ENCODE assay signal across 8 cellular contexts in genomic region chr4:108172780-108173598, GRCh38. TPM values are rescaled to one million over a fixed set of nuclear protein-coding genes. Genes with fewer than 3 reads are reported as not detected.
DNase-seq lines count a peak whose midpoint lies in the region; ATAC-seq, FAIRE-seq and TF ChIP-seq lines count a peak whose summit lies in the region.

No MANE protein-coding gene starts in this region.

- H4K20me1 ChIP-seq in endothelial cell of umbilical vein (replicated peaks; ENCODE audit: control insufficient read depth, extremely low read depth, insufficient read depth, low read length), result peaks cover 4% of the 10 kb centered on the region

- no peaks in the 10 kb centered on the region for H3K9me1 ChIP-seq in endothelial cell of umbilical vein (replicated peaks; ENCODE audit: control insufficient read depth, extremely low read depth, insufficient read depth, low read length)

- peak overlapping the region; percentile 49 for H2AFZ ChIP-seq in endothelial cell of umbilical vein (ENCODE audit: low read depth, low read length)

- H3K9ac ChIP-seq in endothelial cell of umbilical vein (replicated peaks; ENCODE audit: extremely low read depth, insufficient read depth, low read length), result peak overlapping the region; percentile 14
- no peak overlapping the region for H3K9ac ChIP-seq in mucosa of stomach (ENCODE audit: low read length)

- BruUV-seq in endothelial cell of umbilical vein (replicated peaks; lab: Mats Ljungman, UMichigan), result no TSS peak

- H3K79me2 ChIP-seq in endothelial cell of umbilical vein (ENCODE audit: control insufficient read depth, insufficient read depth, low read length), result no peaks in the 10 kb centered on the region

- FAIRE-seq in endothelial cell of umbilical vein (lab: Jason Lieb, UNC) (peak; percentile 31), D721Med (lab: Jason Lieb, UNC) (no peak)

- H3K27me3 Mint-ChIP-seq in activated CD8-positive, alpha-beta T cell treated with anti-CD3 and anti-CD28 coated beads for 36 hours, result peaks cover 7% of the 10 kb centered on the region
- peaks cover 11% of the 10 kb centered on the region for H3K27me3 Mint-ChIP-seq in stimulated activated naive CD8-positive, alpha-beta T cell treated with anti-CD3 and anti-CD28 coated beads, Interleukin-15, Interleukin-2, amounts not matched to agents 100 ng/mL and 50 ng/mL, for 24 hours

- peak overlapping the region; percentile 95 for H3K27ac Mint-ChIP-seq in activated CD8-positive, alpha-beta T cell treated with anti-CD3 and anti-CD28 coated beads for 36 hours
- H3K27ac Mint-ChIP-seq in stimulated activated naive CD8-positive, alpha-beta T cell treated with anti-CD3 and anti-CD28 coated beads, Interleukin-15, Interleukin-2, amounts not matched to agents 100 ng/mL and 50 ng/mL, for 24 hours, result peak overlapping the region; percentile 88

- H3K4me3 ChIP-seq in endothelial cell of umbilical vein (replicated peaks in 1 of 3; ENCODE audit: insufficient read depth in 1 of 3, low read depth in 1 of 3, low read length in 3 of 3) (peak overlapping the region; percentile 38 to 50 (median 49)), mucosa of stomach (ENCODE audit: low read length) (peak overlapping the region; percentile 14)

- dilution Hi-C loops in endothelial cell of umbilical vein (cut with MboI; ENCODE audit: extremely low pct_ligation_motif_present, low sequenced_read_pairs), result no loop called here

- peaks cover 20% of the 10 kb centered on the region for H3K36me3 Mint-ChIP-seq in activated CD8-positive, alpha-beta T cell treated with anti-CD3 and anti-CD28 coated beads for 36 hours (ENCODE audit: low read depth)
- peaks cover 5% of the 10 kb centered on the region for H3K36me3 Mint-ChIP-seq in stimulated activated naive CD8-positive, alpha-beta T cell treated with anti-CD3 and anti-CD28 coated beads, Interleukin-15, Interleukin-2, amounts not matched to agents 100 ng/mL and 50 ng/mL, for 24 hours (ENCODE audit: low read depth)

- intact Hi-C loops in activated CD8-positive, alpha-beta T cell treated with anti-CD3 and anti-CD28 coated beads for 36 hours (cut with micrococcal nuclease), result loop anchor here (10.0 kb wide), 2 partner anchors 182 to 312 kb away; no protein-coding TSS in a partner anchor
- intact Hi-C loops in endothelial cell of umbilical vein (cut with micrococcal nuclease), result no loop called here

- H3K4me1 Mint-ChIP-seq in activated CD8-positive, alpha-beta T cell treated with anti-CD3 and anti-CD28 coated beads for 36 hours (ENCODE audit: low read depth), result peaks cover 38% of the 10 kb centered on the region
- peaks cover 39% of the 10 kb centered on the region for H3K4me1 Mint-ChIP-seq in stimulated activated naive CD8-positive, alpha-beta T cell treated with anti-CD3 and anti-CD28 coated beads, Interleukin-15, Interleukin-2, amounts not matched to agents 100 ng/mL and 50 ng/mL, for 24 hours (ENCODE audit: low read depth)

- peaks cover 59 to 71% of the 10 kb centered on the region in 2 experiments for H3K27me3 ChIP-seq in endothelial cell of umbilical vein (ENCODE audit: control insufficient read depth in 2 of 2, insufficient read depth in 2 of 2, low read length in 2 of 2)
- peaks cover 79% of the 10 kb centered on the region for H3K27me3 ChIP-seq in mucosa of stomach (ENCODE audit: control insufficient read depth, insufficient read depth, low read length)

- no peak overlapping the region for H3K27ac ChIP-seq in endothelial cell of umbilical vein (ENCODE audit: insufficient read depth, low read depth, low read length)

- no peaks in the 10 kb centered on the region for H3K9me3 Mint-ChIP-seq in activated CD8-positive, alpha-beta T cell treated with anti-CD3 and anti-CD28 coated beads for 36 hours
- no peaks in the 10 kb centered on the region for H3K9me3 Mint-ChIP-seq in stimulated activated naive CD8-positive, alpha-beta T cell treated with anti-CD3 and anti-CD28 coated beads, Interleukin-15, Interleukin-2, amounts not matched to agents 100 ng/mL and 50 ng/mL, for 24 hours

- DNase-seq in ELF-1 (ENCODE audit: low read depth, low spot score), result peak; percentile 87
- peak; percentile 67 for DNase-seq in HEK293T (ENCODE audit: extremely low spot score)
- DNase-seq in NCI-H146 (lab: John Stamatoyannopoulos, UW), result peak; percentile 69
- peak; percentile 76 for DNase-seq in activated CD8-positive, alpha-beta T cell treated with anti-CD3 and anti-CD28 coated beads for 36 hours
- DNase-seq in endothelial cell of umbilical vein (ENCODE audit: low read depth, low spot score), result peak; percentile 37
- no peak for DNase-seq in D721Med (ENCODE audit: insufficient read length, low spot score)

- no peak for TF ChIP-seq CTCF in activated CD8-positive, alpha-beta T cell treated with anti-CD3 and anti-CD28 coated beads for 36 hours (IDR thresholded peaks at IDR 0.05)
- TF ChIP-seq CTCF in endothelial cell of umbilical vein (IDR thresholded peaks at IDR 0.05; ENCODE audit: extremely low read depth in 1 of 2, insufficient read depth in 1 of 2, low read depth in 1 of 2, low read length in 2 of 2) (no peak), D721Med (IDR thresholded peaks at IDR 0.05; ENCODE audit: insufficient read depth, missing control alignments) (no peak)

- CTCF ChIA-PET in HEK293T (lab: Yijun Ruan, JAX), result interaction anchor here (0.6 to 0.8 kb wide), 2 partner anchors 42 to 340 kb away, joined by 3 read pairs; no protein-coding TSS in a partner anchor
- CTCF ChIA-PET in activated CD8-positive, alpha-beta T cell treated with anti-CD3 and anti-CD28 coated beads for 36 hours (lab: Charles Lee), result interaction anchor here (0.8 to 1.9 kb wide), 13 partner anchors 9 to 400 kb away, joined by 3 to 8 read pairs (median 4); no protein-coding TSS in a partner anchor
- CTCF ChIA-PET in endothelial cell of umbilical vein (lab: Charles Lee), result no interaction called here

- POLR2A ChIA-PET in HEK293T (lab: Yijun Ruan, JAX), result no interaction called here
- POLR2A ChIA-PET in activated CD8-positive, alpha-beta T cell treated with anti-CD3 and anti-CD28 coated beads for 36 hours (lab: Charles Lee), result interaction anchor here (0.5 to 2.5 kb wide), 19 partner anchors 9 to 433 kb away, joined by 3 to 8 read pairs (median 3); no protein-coding TSS in a partner anchor
- POLR2A ChIA-PET in endothelial cell of umbilical vein (lab: Charles Lee), result no interaction called here

- H3K4me2 ChIP-seq in endothelial cell of umbilical vein (ENCODE audit: insufficient read depth, low read length), result peak overlapping the region; percentile 47

- H3K4me1 ChIP-seq in endothelial cell of umbilical vein (ENCODE audit: control insufficient read depth, extremely low read depth, insufficient read depth, low read length), result peaks cover 7% of the 10 kb centered on the region
- peaks cover 4% of the 10 kb centered on the region for H3K4me1 ChIP-seq in mucosa of stomach (ENCODE audit: control insufficient read depth, insufficient read depth, low read length)

- H3K9me3 ChIP-seq in endothelial cell of umbilical vein (replicated peaks; ENCODE audit: control insufficient read depth, insufficient read depth, low read length) (no peaks in the 10 kb centered on the region), mucosa of stomach (ENCODE audit: control insufficient read depth, low read length) (no peaks in the 10 kb centered on the region)

- no peaks in the 10 kb centered on the region for H3K36me3 ChIP-seq in endothelial cell of umbilical vein (ENCODE audit: control insufficient read depth in 2 of 2, extremely low read depth in 1 of 2, insufficient read depth in 2 of 2, low read length in 2 of 2)
- H3K36me3 ChIP-seq in mucosa of stomach (ENCODE audit: control insufficient read depth, insufficient read depth, low read length), result no peaks in the 10 kb centered on the region

- TF ChIP-seq POLR2A in endothelial cell of umbilical vein (IDR thresholded peaks at IDR 0.05; ENCODE audit: low read depth, low read length), result no peak

- peak; percentile 46 for ATAC-seq in activated CD8-positive, alpha-beta T cell treated with anti-CD3 and anti-CD28 coated beads for 36 hours

- peak overlapping the region; percentile 96 for H3K4me3 Mint-ChIP-seq in activated CD8-positive, alpha-beta T cell treated with anti-CD3 and anti-CD28 coated beads for 36 hours
- peak overlapping the region; percentile 99 for H3K4me3 Mint-ChIP-seq in stimulated activated naive CD8-positive, alpha-beta T cell treated with anti-CD3 and anti-CD28 coated beads, Interleukin-15, Interleukin-2, amounts not matched to agents 100 ng/mL and 50 ng/mL, for 24 hours

TF ChIP-seq in HEK293T, 16 proteins besides CTCF, POLR2A, EP300 and RAD21:
- peak; percentile 78 for TF ChIP-seq LEF1 (IDR thresholded peaks at IDR 0.05; ENCODE audit: borderline replicate concordance)
- TF ChIP-seq ELF4 (IDR thresholded peaks at IDR 0.05), result 0 out of 2 replicates have a peak, but pooled peaks have one; percentile 24
- no peak for TF ChIP-seq HDGF (IDR thresholded peaks at IDR 0.05; ENCODE audit: borderline replicate concordance)
- peak; percentile 71 for TF ChIP-seq L3MBTL2 (conservative IDR thresholded peaks at IDR 0.05)

TF ChIP-seq in endothelial cell of umbilical vein, 7 proteins besides CTCF, POLR2A, EP300 and RAD21:
- TF ChIP-seq JUN (IDR thresholded peaks at IDR 0.05; ENCODE audit: borderline replicate concordance, insufficient read depth, insufficient read length, low read depth), result no peak
- peak; percentile 37 for TF ChIP-seq EZH2 (IDR thresholded peaks at IDR 0.05; ENCODE audit: borderline replicate concordance, low read depth, low read length, severe bottlenecking)
TF ChIP-seq in endothelial cell of umbilical vein: peak in this region for 1.

RNA-seq across cellular contexts. Expression of gene LEF1, which starts 4.3 kb away (rescaled TPM):
- total RNA-seq in activated CD8-positive, alpha-beta T cell treated with anti-CD3 and anti-CD28 coated beads for 36 hours, result 100 to 1,000 TPM; 178 to 182 TPM
- total RNA-seq in endothelial cell of umbilical vein, result 0.46 TPM in 1 of 2 replicates, not detected in the other
- not detected in 2 replicates for polyA plus RNA-seq in endothelial cell of umbilical vein
- not detected in 2 replicates for polyA plus RNA-seq in endothelial cell of umbilical vein (2011; cell fraction: cytosol; rRNA removed)
- 0.15 TPM in 1 of 2 replicates, not detected in the other for polyA plus RNA-seq in endothelial cell of umbilical vein (2011; cell fraction: nucleus; rRNA removed)
- not detected in 2 replicates for polyA plus RNA-seq in endothelial cell of umbilical vein (2012)
- 0.70 and 3.5 TPM in 2 replicates for polyA minus RNA-seq in endothelial cell of umbilical vein
- not detected for polyA minus RNA-seq in endothelial cell of umbilical vein (2011; cell fraction: cytosol; rRNA and poly(A)+ RNA removed)
- not detected in 2 replicates for polyA minus RNA-seq in endothelial cell of umbilical vein (2011; cell fraction: nucleus; rRNA and poly(A)+ RNA removed)

Comparison
In these comparisons a context has a peak if more than half of its experiments do, and no peak if none do; other contexts are left out.
1. RNA of gene LEF1, which starts 4.3 kb away (total RNA-seq): 178 to 182 TPM in activated CD8-positive, alpha-beta T cell treated with anti-CD3 and anti-CD28 coated beads for 36 hours; 0.46 TPM in endothelial cell of umbilical vein; every median in the first group is over 100 times any median in the second.